ENCODE assay signal across 19 cellular contexts in genomic region chr2:120828066-120828465, GRCh38.
"Had no signal": no experiment of that assay in that cellular context is flagged by ENCODE, and none has a peak within 500 bp of the region (broad histone marks: within the 10 kb centered on the region; RNA-seq: fewer than 3 reads in every experiment).

No MANE protein-coding gene starts in this region.

- H3K36me3 Mint-ChIP-seq: memory B cell; stimulated activated memory B cell treated with anti-CD40 and anti-IgM and Interleukin-4, amounts not matched to agents 10 μg/mL and 1 μg/mL and 100 μg/mL, for 72 hours had no signal

- ATAC-seq: effector memory CD8-positive, alpha-beta T cell; gastrocnemius medialis; heart right ventricle; lower lobe of right lung; right cardiac atrium; stimulated activated memory B cell treated with anti-CD40 and anti-IgM and Interleukin-4, amounts not matched to agents 10 μg/mL and 1 μg/mL and 100 μg/mL, for 72 hours had no signal

- H3K27me3 Mint-ChIP-seq: dendritic cell treated with granulocyte-macrophage colony-stimulating factor and Interleukin-4, amounts not matched to agents 40 ng/mL and 50 ng/mL, for 4 days; stimulated activated naive CD8-positive, alpha-beta T cell treated with anti-CD3 and anti-CD28 coated beads, Interleukin-15, Interleukin-2, amounts not matched to agents 100 ng/mL and 50 ng/mL, for 24 hours had no signal

- H3K4me1 Mint-ChIP-seq: memory B cell; stimulated activated memory B cell treated with anti-CD40 and anti-IgM and Interleukin-4, amounts not matched to agents 10 μg/mL and 1 μg/mL and 100 μg/mL, for 72 hours had no signal

- H3K27ac Mint-ChIP-seq: dendritic cell treated with granulocyte-macrophage colony-stimulating factor and Interleukin-4, amounts not matched to agents 40 ng/mL and 50 ng/mL, for 4 days; effector memory CD8-positive, alpha-beta T cell; memory B cell; mesothelial cell of epicardium; progenitor cell of endocrine pancreas; stimulated activated memory B cell treated with anti-CD40 and anti-IgM and Interleukin-4, amounts not matched to agents 10 μg/mL and 1 μg/mL and 100 μg/mL, for 72 hours; stimulated activated naive CD8-positive, alpha-beta T cell treated with anti-CD3 and anti-CD28 coated beads, Interleukin-15, Interleukin-2, amounts not matched to agents 100 ng/mL and 50 ng/mL, for 24 hours had no signal

- H3K9me3 Mint-ChIP-seq: dendritic cell treated with granulocyte-macrophage colony-stimulating factor and Interleukin-4, amounts not matched to agents 40 ng/mL and 50 ng/mL, for 4 days; effector memory CD8-positive, alpha-beta T cell; memory B cell; mesothelial cell of epicardium; nephron; stimulated activated memory B cell treated with anti-CD40 and anti-IgM and Interleukin-4, amounts not matched to agents 10 μg/mL and 1 μg/mL and 100 μg/mL, for 72 hours; stimulated activated naive CD8-positive, alpha-beta T cell treated with anti-CD3 and anti-CD28 coated beads, Interleukin-15, Interleukin-2, amounts not matched to agents 100 ng/mL and 50 ng/mL, for 24 hours had no signal

- H3K4me3 ChIP-seq: esophagus muscularis mucosa, gastrocnemius medialis, heart right ventricle, lower lobe of right lung, tibial artery had no signal

- H3K4me3 Mint-ChIP-seq: dendritic cell treated with granulocyte-macrophage colony-stimulating factor and Interleukin-4, amounts not matched to agents 40 ng/mL and 50 ng/mL, for 4 days; effector memory CD8-positive, alpha-beta T cell; memory B cell; mesothelial cell of epicardium; nephron; stimulated activated memory B cell treated with anti-CD40 and anti-IgM and Interleukin-4, amounts not matched to agents 10 μg/mL and 1 μg/mL and 100 μg/mL, for 72 hours; stimulated activated naive CD8-positive, alpha-beta T cell treated with anti-CD3 and anti-CD28 coated beads, Interleukin-15, Interleukin-2, amounts not matched to agents 100 ng/mL and 50 ng/mL, for 24 hours had no signal

- DNase-seq: effector memory CD8-positive, alpha-beta T cell; gastrocnemius medialis; heart right ventricle; hypothalamus; kidney glomerular epithelial cell; lower lobe of right lung; stimulated activated CD4-positive, alpha-beta T cell treated with anti-CD3 and anti-CD28 coated beads, Interleukin-1b, Interleukin-23, amount 100 ng/mL, for 48 hours; stimulated activated CD4-positive, alpha-beta T cell treated with anti-CD3 and anti-CD28 coated beads, Interleukin-4, amount 100 ng/mL, for 24 hours had no signal

- H3K36me3 ChIP-seq: esophagus muscularis mucosa, gastrocnemius medialis, heart right ventricle, lower lobe of right lung, tibial artery had no signal

- H3K27ac ChIP-seq: epithelial cell of prostate, esophagus muscularis mucosa, gastrocnemius medialis, heart right ventricle, lower lobe of right lung, tibial artery had no signal

- H3K4me1 ChIP-seq: gastrocnemius medialis, lower lobe of right lung had no signal

- H3K27me3 ChIP-seq: esophagus muscularis mucosa, tibial artery had no signal

- H3K9me3 ChIP-seq: esophagus muscularis mucosa, gastrocnemius medialis, heart right ventricle, lower lobe of right lung, tibial artery had no signal
